8 cellular contexts compared by ENCODE assay signal in genomic region chr4:2977116-2978097, GRCh38.
DNase-seq lines count a peak whose midpoint lies in the region; ATAC-seq, FAIRE-seq and TF ChIP-seq lines count a peak whose summit lies in the region.

No MANE protein-coding gene starts in this region.

- H3K9ac ChIP-seq in MM.1S (ENCODE audit: low read length) = no peak overlapping the region

- H3K27me3 ChIP-seq in MM.1S (replicated peaks; ENCODE audit: insufficient read depth, low read length) = no peaks in the 10 kb centered on the region

- H4K20me1 ChIP-seq in MM.1S (ENCODE audit: insufficient read depth, low read length) = no peaks in the 10 kb centered on the region

- H3K4me1 ChIP-seq in MM.1S (ENCODE audit: low read length) = no peaks in the 10 kb centered on the region

- H3K36me3 ChIP-seq in MM.1S (replicated peaks; ENCODE audit: insufficient read depth, low read length) = no peaks in the 10 kb centered on the region

- no peak for FAIRE-seq in RCC 7860 (lab: Jason Lieb, UNC)

- H3K9me2 ChIP-seq in MM.1S (replicated peaks; ENCODE audit: insufficient read depth, low read length) = no peaks in the 10 kb centered on the region

- ATAC-seq in GM21723 (IDR thresholded peaks at IDR 0.05; ENCODE audit: unreplicated experiment) = no peak

- H3K27ac ChIP-seq in MM.1S (ENCODE audit: low read length) = no peak overlapping the region

- H3F3A ChIP-seq in MM.1S (ENCODE audit: insufficient read depth, low read length) = no peaks in the 10 kb centered on the region

- peak; percentile 28 for DNase-seq in GM03348 (ENCODE audit: low spot score)
- peak; percentile 32 for DNase-seq in RCC 7860 (ENCODE audit: low spot score)
- DNase-seq in fibroblast of pulmonary artery (ENCODE audit: low read depth) = peak; percentile 33
- DNase-seq in putamen (ENCODE audit: low spot score) = peak; percentile 30
- no peak for DNase-seq in activated effector memory CD4-positive, alpha-beta T cell treated with anti-CD3 and anti-CD28 coated beads, Interleukin-2, amount 50 U/mL, for 16 hours
- no peak for DNase-seq in MM.1S
- DNase-seq in OCI-M2 (lab: John Stamatoyannopoulos, UW; ENCODE audit: unreplicated experiment) = no peak

- no peak for TF ChIP-seq CTCF in fibroblast of pulmonary artery (IDR thresholded peaks at IDR 0.05; ENCODE audit: low read length, missing control alignments)
- no peak for TF ChIP-seq CTCF in MM.1S (IDR thresholded peaks at IDR 0.05; ENCODE audit: low read length)

- H3K4me3 ChIP-seq in fibroblast of pulmonary artery (replicated peaks; ENCODE audit: low read depth, low read length) (no peak overlapping the region), MM.1S (ENCODE audit: low read length) (no peak overlapping the region)

- no peak overlapping the region for H3K4me2 ChIP-seq in MM.1S (ENCODE audit: low read depth, low read length)

- no peak overlapping the region for H2AFZ ChIP-seq in MM.1S (ENCODE audit: low read length)

- H3K79me2 ChIP-seq in MM.1S (ENCODE audit: low read length) = no peaks in the 10 kb centered on the region

- no peaks in the 10 kb centered on the region for H3K9me3 ChIP-seq in MM.1S (replicated peaks; ENCODE audit: insufficient read depth, low read length)

Comparison
In these comparisons a context has a peak if more than half of its experiments do, and no peak if none do; other contexts are left out.
1. DNase-seq: peak in GM03348 (single experiment), RCC 7860 (single experiment), fibroblast of pulmonary artery (single experiment) and putamen (single experiment); none in activated effector memory CD4-positive, alpha-beta T cell treated with anti-CD3 and anti-CD28 coated beads, Interleukin-2, amount 50 U/mL, for 16 hours (single experiment), MM.1S (single experiment) and OCI-M2 (single experiment).